In the genomic region with DNA sequence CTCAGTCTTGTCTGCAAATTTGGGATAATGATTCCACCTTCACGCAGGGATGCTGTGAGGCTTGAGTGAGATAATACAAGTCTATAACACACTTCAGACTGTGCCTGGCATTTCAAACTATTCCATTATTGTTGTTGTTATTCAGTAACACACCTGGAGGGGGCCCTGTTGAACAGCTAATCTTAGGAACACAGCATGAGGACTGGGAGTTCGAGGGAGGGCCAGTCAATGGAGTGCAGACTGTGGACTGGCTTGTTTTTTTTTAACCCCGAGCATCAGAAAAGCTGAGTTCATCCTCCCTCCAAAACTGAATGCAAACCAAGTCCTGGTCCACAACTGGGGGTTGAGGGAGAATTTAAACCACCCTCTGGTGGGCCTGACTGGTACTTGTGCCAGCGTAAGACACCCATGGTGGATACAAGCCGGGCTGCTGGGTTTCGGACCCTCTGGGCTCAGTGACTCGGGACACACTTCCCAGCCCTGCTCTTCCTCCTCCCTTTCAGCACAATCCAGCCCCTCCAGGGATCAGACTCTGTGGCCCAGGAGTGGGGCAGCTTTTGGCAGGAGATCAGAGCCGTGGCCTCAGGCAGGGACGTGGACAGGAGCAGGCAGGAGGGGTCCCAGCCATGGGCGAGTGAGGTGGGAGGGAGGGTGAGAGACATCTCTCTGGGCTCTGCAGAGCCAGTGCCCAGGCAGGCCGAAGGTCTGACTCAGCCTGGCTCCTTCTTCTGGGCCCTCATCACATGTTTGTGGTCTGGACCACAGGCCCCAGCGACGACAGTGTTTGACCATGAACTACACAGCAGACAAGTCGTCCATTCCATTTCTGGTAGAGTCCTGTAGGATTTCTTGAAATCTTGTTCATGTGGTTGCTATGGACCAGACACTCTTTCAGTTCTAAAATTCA, we compare ENCODE assay signal across 1 cellular context.
TF ChIP-seq lines count a peak whose summit lies in the region.

No MANE protein-coding gene starts in this region.

TF ChIP-seq in H1, 55 proteins besides CTCF, POLR2A, EP300 and RAD21:
- TF ChIP-seq TEAD4 (IDR thresholded peaks at IDR 0.05; ENCODE audit: low read depth, low read length) (no peak), CREB1 (IDR thresholded peaks at IDR 0.05) (no peak), ASH2L (IDR thresholded peaks at IDR 0.05; ENCODE audit: low read length) (no peak), SAP30 (IDR thresholded peaks at IDR 0.05; ENCODE audit: insufficient read depth, insufficient replicate concordance, low read length) (no peak), JUN (IDR thresholded peaks at IDR 0.05; ENCODE audit: low read depth, low read length) (no peak), BRCA1 (IDR thresholded peaks at IDR 0.05; ENCODE audit: low read depth, low read length) (no peak), SP4 (IDR thresholded peaks at IDR 0.05; ENCODE audit: low read length) (no peak), EGR1 (IDR thresholded peaks at IDR 0.05; ENCODE audit: borderline replicate concordance, low read depth, low read length) (no peak), BACH1 (IDR thresholded peaks at IDR 0.05; ENCODE audit: low read length) (no peak), SRF (IDR thresholded peaks at IDR 0.05; ENCODE audit: low read depth, low read length) (no peak), TBP (IDR thresholded peaks at IDR 0.05; ENCODE audit: low read depth, low read length) (no peak), GABPA (IDR thresholded peaks at IDR 0.05; ENCODE audit: borderline replicate concordance, insufficient read depth, low read length) (no peak), SUZ12 (IDR thresholded peaks at IDR 0.05; ENCODE audit: low read length) (no peak), FOSL1 (IDR thresholded peaks at IDR 0.05; ENCODE audit: insufficient read depth, low read depth, low read length) (no peak), NANOG (IDR thresholded peaks at IDR 0.05; ENCODE audit: insufficient read depth, low read depth, low read length, poor library complexity, severe bottlenecking) (no peak), SIRT6 (IDR thresholded peaks at IDR 0.05; ENCODE audit: low read length) (no peak)
- TF ChIP-seq, protein P1, sequence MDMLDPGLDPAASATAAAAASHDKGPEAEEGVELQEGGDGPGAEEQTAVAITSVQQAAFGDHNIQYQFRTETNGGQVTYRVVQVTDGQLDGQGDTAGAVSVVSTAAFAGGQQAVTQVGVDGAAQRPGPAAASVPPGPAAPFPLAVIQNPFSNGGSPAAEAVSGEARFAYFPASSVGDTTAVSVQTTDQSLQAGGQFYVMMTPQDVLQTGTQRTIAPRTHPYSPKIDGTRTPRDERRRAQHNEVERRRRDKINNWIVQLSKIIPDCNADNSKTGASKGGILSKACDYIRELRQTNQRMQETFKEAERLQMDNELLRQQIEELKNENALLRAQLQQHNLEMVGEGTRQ (IDR thresholded peaks at IDR 0.05; ENCODE audit: low read length): no peak
- TF ChIP-seq, protein P2, sequence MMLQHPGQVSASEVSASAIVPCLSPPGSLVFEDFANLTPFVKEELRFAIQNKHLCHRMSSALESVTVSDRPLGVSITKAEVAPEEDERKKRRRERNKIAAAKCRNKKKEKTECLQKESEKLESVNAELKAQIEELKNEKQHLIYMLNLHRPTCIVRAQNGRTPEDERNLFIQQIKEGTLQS (IDR thresholded peaks at IDR 0.05; ENCODE audit: insufficient read depth, low read depth, low read length): no peak
